ENCODE assay signal across 1 cellular context in genomic region chr2:28906376-28906775, GRCh38.
TF ChIP-seq lines count a peak whose summit lies in the region.

No MANE protein-coding gene starts in this region.

TF ChIP-seq in H1, 55 proteins besides CTCF, POLR2A, EP300 and RAD21:
- TF ChIP-seq SIRT6 (IDR thresholded peaks at IDR 0.05; ENCODE audit: low read length) (no peak), NRF1 (IDR thresholded peaks at IDR 0.05; ENCODE audit: low read depth, low read length) (no peak), TAF7 (optimal IDR thresholded peaks at IDR 0.05; ENCODE audit: borderline replicate concordance, low read depth, low read length) (no peak), CHD1 (IDR thresholded peaks at IDR 0.05; ENCODE audit: low read depth, low read length) (no peak), YY1 (IDR thresholded peaks at IDR 0.05; ENCODE audit: low read depth, low read length) (no peak), RNF2 (IDR thresholded peaks at IDR 0.05; ENCODE audit: borderline replicate concordance, low read depth, low read length, missing control alignments, poor library complexity, severe bottlenecking) (no peak), CHD7 (IDR thresholded peaks at IDR 0.05; ENCODE audit: insufficient replicate concordance, low read length) (no peak), SP1 (IDR thresholded peaks at IDR 0.05; ENCODE audit: low read depth, low read length) (no peak), TCF12 (IDR thresholded peaks at IDR 0.05; ENCODE audit: low read depth, low read length) (no peak), E2F6 (IDR thresholded peaks at IDR 0.05) (no peak), SP2 (IDR thresholded peaks at IDR 0.05; ENCODE audit: low read length) (no peak), SP4 (IDR thresholded peaks at IDR 0.05; ENCODE audit: low read length) (no peak), CTBP2 (IDR thresholded peaks at IDR 0.05; ENCODE audit: borderline replicate concordance, insufficient read depth, insufficient read length, low read length) (no peak), CREB1 (IDR thresholded peaks at IDR 0.05) (no peak), ATF3 (IDR thresholded peaks at IDR 0.05; ENCODE audit: insufficient read depth, low read depth, low read length) (no peak), SUZ12 (IDR thresholded peaks at IDR 0.05; ENCODE audit: low read length) (no peak), SAP30 (IDR thresholded peaks at IDR 0.05; ENCODE audit: insufficient read depth, insufficient replicate concordance, low read length) (no peak)
